ENCODE assay signal across 2 cellular contexts in the genomic region with DNA sequence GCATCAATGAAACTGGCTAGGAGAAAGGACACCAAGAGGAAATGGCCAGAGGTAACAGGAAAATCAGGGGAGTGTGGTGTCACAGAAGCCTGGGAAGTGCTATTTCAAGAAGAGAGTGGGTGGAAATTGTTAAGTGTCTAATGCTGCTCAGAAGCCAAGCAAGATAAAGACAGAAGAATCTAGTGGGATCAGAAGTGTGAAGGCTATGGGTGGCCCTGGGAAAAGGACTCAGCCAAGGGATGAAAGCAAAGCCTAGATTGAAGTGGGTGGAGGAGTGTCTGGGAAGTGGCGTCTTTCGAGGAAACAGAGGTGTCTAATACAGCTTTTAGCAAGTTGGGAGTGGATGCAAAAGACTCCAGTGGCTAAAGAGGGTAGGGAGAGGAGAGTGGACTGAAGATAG.
A peak's percentile ranks its signal among the peaks of the same experiment; 100 is the strongest.
TF ChIP-seq lines count a peak whose summit lies in the region.

No MANE protein-coding gene starts in this region.

TF ChIP-seq in HepG2, 621 proteins besides CTCF, POLR2A, EP300 and RAD21:
- no peak for TF ChIP-seq NCOA5 (CRISPR knock-in tag; IDR thresholded peaks at IDR 0.05)
- peak; percentile 52 for TF ChIP-seq POLR2G (IDR thresholded peaks at IDR 0.05; ENCODE audit: low read depth, low read length)
- peak; percentile 81 for TF ChIP-seq RBM22 (optimal IDR thresholded peaks at IDR 0.05; ENCODE audit: low read length)
- no peak for TF ChIP-seq ZNF354B (CRISPR knock-in tag; IDR thresholded peaks at IDR 0.05)
- TF ChIP-seq POLR2AphosphoS5 (IDR thresholded peaks at IDR 0.05; ENCODE audit: low read depth, low read length) = peak; percentile 42; the same call in 1 of the 2 replicates
TF ChIP-seq in HepG2: peak in this region for 3.

TF ChIP-seq in WTC11, 78 proteins besides CTCF, POLR2A, EP300 and RAD21:
- TF ChIP-seq, protein P1, sequence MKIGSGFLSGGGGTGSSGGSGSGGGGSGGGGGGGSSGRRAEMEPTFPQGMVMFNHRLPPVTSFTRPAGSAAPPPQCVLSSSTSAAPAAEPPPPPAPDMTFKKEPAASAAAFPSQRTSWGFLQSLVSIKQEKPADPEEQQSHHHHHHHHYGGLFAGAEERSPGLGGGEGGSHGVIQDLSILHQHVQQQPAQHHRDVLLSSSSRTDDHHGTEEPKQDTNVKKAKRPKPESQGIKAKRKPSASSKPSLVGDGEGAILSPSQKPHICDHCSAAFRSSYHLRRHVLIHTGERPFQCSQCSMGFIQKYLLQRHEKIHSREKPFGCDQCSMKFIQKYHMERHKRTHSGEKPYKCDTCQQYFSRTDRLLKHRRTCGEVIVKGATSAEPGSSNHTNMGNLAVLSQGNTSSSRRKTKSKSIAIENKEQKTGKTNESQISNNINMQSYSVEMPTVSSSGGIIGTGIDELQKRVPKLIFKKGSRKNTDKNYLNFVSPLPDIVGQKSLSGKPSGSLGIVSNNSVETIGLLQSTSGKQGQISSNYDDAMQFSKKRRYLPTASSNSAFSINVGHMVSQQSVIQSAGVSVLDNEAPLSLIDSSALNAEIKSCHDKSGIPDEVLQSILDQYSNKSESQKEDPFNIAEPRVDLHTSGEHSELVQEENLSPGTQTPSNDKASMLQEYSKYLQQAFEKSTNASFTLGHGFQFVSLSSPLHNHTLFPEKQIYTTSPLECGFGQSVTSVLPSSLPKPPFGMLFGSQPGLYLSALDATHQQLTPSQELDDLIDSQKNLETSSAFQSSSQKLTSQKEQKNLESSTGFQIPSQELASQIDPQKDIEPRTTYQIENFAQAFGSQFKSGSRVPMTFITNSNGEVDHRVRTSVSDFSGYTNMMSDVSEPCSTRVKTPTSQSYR (CRISPR knock-in tag; IDR thresholded peaks at IDR 0.05) = no peak
- TF ChIP-seq HMGA2 (CRISPR knock-in tag; IDR thresholded peaks at IDR 0.05) = no peak
- no peak for TF ChIP-seq GRHL2 (CRISPR knock-in tag; IDR thresholded peaks at IDR 0.05; ENCODE audit: insufficient replicate concordance, severe bottlenecking)
- TF ChIP-seq ZNF423 (CRISPR knock-in tag; IDR thresholded peaks at IDR 0.05) = no peak
- TF ChIP-seq, protein P2, sequence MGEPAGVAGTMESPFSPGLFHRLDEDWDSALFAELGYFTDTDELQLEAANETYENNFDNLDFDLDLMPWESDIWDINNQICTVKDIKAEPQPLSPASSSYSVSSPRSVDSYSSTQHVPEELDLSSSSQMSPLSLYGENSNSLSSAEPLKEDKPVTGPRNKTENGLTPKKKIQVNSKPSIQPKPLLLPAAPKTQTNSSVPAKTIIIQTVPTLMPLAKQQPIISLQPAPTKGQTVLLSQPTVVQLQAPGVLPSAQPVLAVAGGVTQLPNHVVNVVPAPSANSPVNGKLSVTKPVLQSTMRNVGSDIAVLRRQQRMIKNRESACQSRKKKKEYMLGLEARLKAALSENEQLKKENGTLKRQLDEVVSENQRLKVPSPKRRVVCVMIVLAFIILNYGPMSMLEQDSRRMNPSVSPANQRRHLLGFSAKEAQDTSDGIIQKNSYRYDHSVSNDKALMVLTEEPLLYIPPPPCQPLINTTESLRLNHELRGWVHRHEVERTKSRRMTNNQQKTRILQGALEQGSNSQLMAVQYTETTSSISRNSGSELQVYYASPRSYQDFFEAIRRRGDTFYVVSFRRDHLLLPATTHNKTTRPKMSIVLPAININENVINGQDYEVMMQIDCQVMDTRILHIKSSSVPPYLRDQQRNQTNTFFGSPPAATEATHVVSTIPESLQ (CRISPR knock-in tag; IDR thresholded peaks at IDR 0.05) = no peak
- TF ChIP-seq, protein P3, sequence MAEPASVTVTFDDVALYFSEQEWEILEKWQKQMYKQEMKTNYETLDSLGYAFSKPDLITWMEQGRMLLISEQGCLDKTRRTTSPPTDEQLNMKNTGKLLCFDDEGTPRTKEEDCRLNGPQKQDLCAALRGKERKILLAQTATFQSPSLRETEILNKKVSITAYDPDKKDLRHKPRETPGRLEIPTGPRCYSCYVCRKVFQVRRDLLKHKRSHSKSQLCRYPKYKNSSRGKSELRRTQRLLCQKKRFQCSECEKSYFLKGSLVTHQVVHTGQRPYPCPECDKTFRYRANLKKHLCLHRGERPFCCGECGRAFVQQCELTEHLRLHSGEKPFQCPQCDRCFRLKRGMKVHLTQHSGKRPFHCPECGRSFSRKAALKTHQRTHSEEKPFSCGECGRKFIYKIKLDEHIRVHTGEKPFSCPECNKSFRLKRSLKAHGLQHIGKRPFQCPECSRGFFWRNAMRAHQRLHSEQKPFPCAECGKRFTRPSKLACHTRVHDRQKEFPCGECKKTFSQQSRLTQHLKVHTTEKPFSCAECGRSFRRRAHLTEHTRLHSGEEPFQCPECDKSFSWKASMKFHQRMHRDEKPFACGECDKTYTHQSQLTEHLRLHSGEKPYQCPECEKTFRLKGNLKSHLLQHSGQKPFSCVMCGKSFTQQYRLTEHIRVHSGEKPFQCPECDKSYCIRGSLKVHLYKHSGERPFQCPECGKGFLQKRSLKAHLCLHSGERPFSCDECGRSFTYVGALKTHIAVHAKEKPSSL (CRISPR knock-in tag; conservative IDR thresholded peaks at IDR 0.05) = no peak
- no peak for TF ChIP-seq IRF2 (CRISPR knock-in tag; IDR thresholded peaks at IDR 0.05; ENCODE audit: borderline replicate concordance, low read depth)
- TF ChIP-seq NR3C1 (CRISPR knock-in tag; conservative IDR thresholded peaks at IDR 0.05; ENCODE audit: low read depth) = no peak
- TF ChIP-seq ETV6 (CRISPR knock-in tag; IDR thresholded peaks at IDR 0.05) = no peak
- no peak for TF ChIP-seq FOXK1 (CRISPR knock-in tag; IDR thresholded peaks at IDR 0.05)
- no peak for TF ChIP-seq TCF7 (CRISPR knock-in tag; IDR thresholded peaks at IDR 0.05; ENCODE audit: low read depth)
- no peak for TF ChIP-seq NFATC4 (CRISPR knock-in tag; IDR thresholded peaks at IDR 0.05)
- TF ChIP-seq PRRX2 (CRISPR knock-in tag; IDR thresholded peaks at IDR 0.05) = no peak
TF ChIP-seq in WTC11: peak in this region for 0.
